1 cellular context compared by ENCODE assay signal in genomic region chr2:201419057-201419635, GRCh38.
TF ChIP-seq lines count a peak whose summit lies in the region.

No MANE protein-coding gene starts in this region.

TF ChIP-seq in Ishikawa, 13 proteins besides CTCF, POLR2A, EP300 and RAD21 (continued from another document):
- TF ChIP-seq CREB1 (IDR thresholded peaks at IDR 0.05; ENCODE audit: low read depth) (no peak), YY1 (IDR thresholded peaks at IDR 0.05; ENCODE audit: low read depth) (no peak), FOXM1 (IDR thresholded peaks at IDR 0.05; ENCODE audit: borderline replicate concordance, low read depth) (no peak)
